In the genomic region with DNA sequence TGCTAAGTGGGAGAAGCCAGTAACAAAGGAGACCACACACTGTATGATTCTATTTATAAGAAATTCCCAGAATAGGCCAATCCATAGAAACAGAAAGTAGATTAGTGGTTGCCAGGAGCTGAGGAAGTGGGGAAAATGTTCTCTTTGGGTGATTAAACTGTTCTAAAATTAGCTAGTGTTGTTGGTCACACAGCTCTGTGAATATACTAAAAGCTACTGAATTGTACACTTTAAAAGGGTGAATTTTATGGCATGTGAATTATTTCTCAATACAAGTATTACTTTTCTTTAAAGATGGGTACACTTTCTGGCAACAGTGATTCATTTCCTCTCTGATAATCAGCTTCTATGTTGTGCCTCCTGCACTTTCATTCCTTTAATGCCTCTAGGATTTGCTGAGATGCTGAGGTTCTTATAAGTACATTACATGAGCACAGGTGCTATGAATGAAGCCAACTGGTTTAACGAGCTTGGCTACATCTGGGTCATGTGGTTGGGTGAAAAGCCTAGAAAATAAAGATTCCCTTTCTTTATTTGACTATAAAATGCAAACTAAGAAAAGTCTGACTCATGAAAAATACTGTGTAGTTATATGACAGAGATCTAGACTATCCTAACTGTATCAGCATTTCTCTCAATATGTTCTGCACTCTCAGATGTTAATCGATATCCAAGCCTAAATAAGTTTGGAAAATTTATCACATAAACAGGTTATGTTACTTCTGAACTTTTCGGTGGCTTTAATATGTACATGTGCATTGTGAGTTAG, we compare ENCODE assay signal across 10 cellular contexts.
DNase-seq lines count a peak whose midpoint lies in the region; ATAC-seq and TF ChIP-seq lines count a peak whose summit lies in the region.
"Had no signal": no experiment of that assay in that cellular context is flagged by ENCODE, and none has a peak within 500 bp of the region (broad histone marks: within the 10 kb centered on the region; RNA-seq: fewer than 3 reads in every experiment).

No MANE protein-coding gene starts in this region.

- no peaks in the 10 kb centered on the region for H3K9me3 Mint-ChIP-seq in stimulated activated naive B cell treated with anti-CD40 and anti-IgM and Interleukin-4, amounts not matched to agents 10 μg/mL and 1 μg/mL and 100 μg/mL, for 72 hours
- H3K9me3 Mint-ChIP-seq: stimulated activated memory B cell treated with anti-CD40 and anti-IgM and Interleukin-4, amounts not matched to agents 10 μg/mL and 1 μg/mL and 100 μg/mL, for 72 hours had no signal

- peak overlapping the region; percentile 15 for H3K4me3 ChIP-seq in coronary artery
- H3K4me3 ChIP-seq in lower lobe of right lung, result no peak overlapping the region
- no peak overlapping the region for H3K4me3 ChIP-seq in upper lobe of left lung
- H3K4me3 ChIP-seq: A549 had no signal

- H3K27ac Mint-ChIP-seq in stimulated activated naive B cell treated with anti-CD40 and anti-IgM and Interleukin-4, amounts not matched to agents 10 μg/mL and 1 μg/mL and 100 μg/mL, for 72 hours, result no peak overlapping the region
- H3K27ac Mint-ChIP-seq: stimulated activated memory B cell treated with anti-CD40 and anti-IgM and Interleukin-4, amounts not matched to agents 10 μg/mL and 1 μg/mL and 100 μg/mL, for 72 hours had no signal

- peaks cover 6 to 15% of the 10 kb centered on the region in 2 donors for H3K4me1 Mint-ChIP-seq in stimulated activated naive B cell treated with anti-CD40 and anti-IgM and Interleukin-4, amounts not matched to agents 10 μg/mL and 1 μg/mL and 100 μg/mL, for 72 hours

- no peak for TF ChIP-seq CTCF in coronary artery (IDR thresholded peaks at IDR 0.05)
- TF ChIP-seq CTCF in lower lobe of right lung (IDR thresholded peaks at IDR 0.05), result no peak
- TF ChIP-seq CTCF in upper lobe of left lung (IDR thresholded peaks at IDR 0.05), result no peak

- intact Hi-C loops in lower lobe of right lung (cut with DNase I), result no loop called here

- TF ChIP-seq EP300 in upper lobe of left lung (IDR thresholded peaks at IDR 0.05), result no peak

- H3K9me3 ChIP-seq in lower lobe of right lung, result no peaks in the 10 kb centered on the region
- H3K9me3 ChIP-seq in upper lobe of left lung, result no peaks in the 10 kb centered on the region
- H3K9me3 ChIP-seq: A549 had no signal

- DNase-seq in NOMO-1 treated with DMSO at 0.1 percent for 48 hours (lab: John Stamatoyannopoulos, UW; ENCODE audit: unreplicated experiment) (peak; percentile 25), NOMO-1 treated with dmso at 0.1 percent for 144 hours (lab: John Stamatoyannopoulos, UW; ENCODE audit: unreplicated experiment) (no peak), coronary artery (ENCODE audit: low spot score) (no peak), lower lobe of right lung (no peak), upper lobe of left lung (no peak)
- no peak for DNase-seq in stimulated activated naive B cell treated with anti-CD40 and anti-IgM and Interleukin-4, amounts not matched to agents 10 μg/mL and 1 μg/mL and 100 μg/mL, for 72 hours

- H3K27me3 ChIP-seq in lower lobe of right lung (ENCODE audit: low read depth), result no peaks in the 10 kb centered on the region
- no peaks in the 10 kb centered on the region for H3K27me3 ChIP-seq in upper lobe of left lung

- WGBS in upper lobe of left lung, 2 donors, result 67 to 71% methylated on average over 3 of the region's 3 CpGs

- H3K4me3 Mint-ChIP-seq in stimulated activated naive B cell treated with anti-CD40 and anti-IgM and Interleukin-4, amounts not matched to agents 10 μg/mL and 1 μg/mL and 100 μg/mL, for 72 hours, result no peak overlapping the region
- H3K4me3 Mint-ChIP-seq: stimulated activated memory B cell treated with anti-CD40 and anti-IgM and Interleukin-4, amounts not matched to agents 10 μg/mL and 1 μg/mL and 100 μg/mL, for 72 hours had no signal

- H3K27me3 Mint-ChIP-seq in stimulated activated naive B cell treated with anti-CD40 and anti-IgM and Interleukin-4, amounts not matched to agents 10 μg/mL and 1 μg/mL and 100 μg/mL, for 72 hours, result no peaks in the 10 kb centered on the region
- H3K27me3 Mint-ChIP-seq: stimulated activated memory B cell treated with anti-CD40 and anti-IgM and Interleukin-4, amounts not matched to agents 10 μg/mL and 1 μg/mL and 100 μg/mL, for 72 hours had no signal

- no peak for TF ChIP-seq POLR2A in upper lobe of left lung (IDR thresholded peaks at IDR 0.05)

- H3K4me1 ChIP-seq in lower lobe of right lung, result peaks cover 31% of the 10 kb centered on the region
- peaks cover 19 to 41% (median 24%) of the 10 kb centered on the region in 4 donors for H3K4me1 ChIP-seq in upper lobe of left lung

- H3K27ac ChIP-seq in coronary artery (peak overlapping the region; percentile 73 to 86), lower lobe of right lung (peak overlapping the region; percentile 33), upper lobe of left lung (peak overlapping the region; percentile 9 to 52 (median 26))
- H3K27ac ChIP-seq: A549 had no signal

- H3K36me3 ChIP-seq in lower lobe of right lung (peaks cover 19% of the 10 kb centered on the region), upper lobe of left lung (peaks cover 0 to 31% (median 3%) of the 10 kb centered on the region in 4 donors)

- H3K36me3 Mint-ChIP-seq in stimulated activated naive B cell treated with anti-CD40 and anti-IgM and Interleukin-4, amounts not matched to agents 10 μg/mL and 1 μg/mL and 100 μg/mL, for 72 hours, result peaks cover 11 to 12% of the 10 kb centered on the region in 2 donors

- ATAC-seq in lower lobe of right lung (peak in 1 of 2 donors; percentile 20), upper lobe of left lung (ENCODE audit: low FRiP score in 2 of 2) (peak in 1 of 2 donors; percentile 48), GM21717 (IDR thresholded peaks at IDR 0.05; ENCODE audit: unreplicated experiment) (no peak), HG03469 (IDR thresholded peaks at IDR 0.05; ENCODE audit: unreplicated experiment) (no peak)
- ATAC-seq in stimulated activated naive B cell treated with anti-CD40 and anti-IgM and Interleukin-4, amounts not matched to agents 10 μg/mL and 1 μg/mL and 100 μg/mL, for 72 hours (replicated peaks), result no peak
- ATAC-seq: A549; stimulated activated memory B cell treated with anti-CD40 and anti-IgM and Interleukin-4, amounts not matched to agents 10 μg/mL and 1 μg/mL and 100 μg/mL, for 72 hours had no signal

Comparison
In these comparisons a context has a peak if more than half of its experiments do, and no peak if none do; other contexts are left out.
1. H3K27ac ChIP-seq: peak in every context shown above with its lines; median percentile 80 in coronary artery; 33 in lower lobe of right lung; 26 in upper lobe of left lung.